8 cellular contexts compared by ENCODE assay signal in the genomic region with DNA sequence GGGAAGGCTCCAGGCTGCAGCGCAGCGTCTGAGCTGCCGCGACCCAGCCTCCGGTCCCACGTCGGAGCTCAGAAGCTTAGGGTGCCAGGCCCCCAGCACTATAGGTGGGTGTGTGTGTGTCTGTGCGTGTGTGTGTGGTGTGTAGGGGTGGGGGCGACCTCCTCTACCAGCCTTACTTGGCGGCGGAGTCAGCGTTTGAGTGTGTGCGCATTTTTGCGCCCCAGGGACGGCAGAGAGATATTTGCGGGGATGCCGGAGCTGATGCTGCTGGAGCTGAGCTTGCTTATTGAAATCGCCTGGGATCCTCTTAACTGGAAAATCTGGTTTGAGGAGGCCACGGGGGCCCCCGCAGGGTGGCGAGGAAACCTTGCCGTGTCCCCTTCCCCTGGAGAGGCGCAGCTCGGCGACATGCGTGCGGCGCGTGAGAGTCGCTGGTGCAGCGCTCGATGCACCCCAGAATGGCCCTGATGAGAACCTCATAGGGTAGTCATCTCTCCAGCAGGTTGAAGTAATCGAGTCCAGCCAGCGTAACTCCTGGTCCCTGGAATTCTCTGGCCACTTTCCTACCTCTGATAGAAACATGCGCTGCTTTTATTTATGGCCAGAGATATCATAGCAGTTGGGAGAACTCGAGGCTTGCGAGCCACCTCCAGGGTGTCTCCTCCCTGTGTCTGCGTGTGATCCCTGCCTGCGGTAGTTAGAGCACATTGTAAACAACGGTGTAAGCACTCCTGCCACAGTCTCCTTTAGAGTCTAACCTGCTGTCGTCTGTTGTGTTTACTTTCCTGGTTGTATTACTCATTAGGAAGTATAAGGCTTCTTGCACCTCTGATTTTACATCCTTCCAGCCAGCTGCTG. TPM values are rescaled to one million over a fixed set of nuclear protein-coding genes. Genes with fewer than 3 reads are reported as not detected.
DNase-seq lines count a peak whose midpoint lies in the region; ATAC-seq and TF ChIP-seq lines count a peak whose summit lies in the region.

No MANE protein-coding gene starts in this region.

- TF ChIP-seq CTCF in lower lobe of right lung (IDR thresholded peaks at IDR 0.05), result no peak

- H3K4me3 Mint-ChIP-seq in immature natural killer cell, result no peak overlapping the region

- peaks cover 7 to 51% (median 18%) of the 10 kb centered on the region in 6 donors for H3K9me3 Mint-ChIP-seq in immature natural killer cell

- no peaks in the 10 kb centered on the region for H3K9me3 ChIP-seq in lower lobe of right lung

- intact Hi-C loops in lower lobe of right lung (cut with DNase I), result no loop called here

- peaks cover 9% of the 10 kb centered on the region for H3K4me1 ChIP-seq in lower lobe of right lung

- peak in 1 of 2 donors; percentile 45 for ATAC-seq in lower lobe of right lung
- ATAC-seq in GM21528 (IDR thresholded peaks at IDR 0.05; ENCODE audit: low FRiP score, unreplicated experiment), result no peak
- no peak for ATAC-seq in HG03439 (IDR thresholded peaks at IDR 0.05; ENCODE audit: unreplicated experiment)

- no peaks in the 10 kb centered on the region for H3K36me3 ChIP-seq in lower lobe of right lung

- peak overlapping the region; percentile 58 for H3K4me3 ChIP-seq in lower lobe of right lung

- H3K27me3 Mint-ChIP-seq in immature natural killer cell (ENCODE audit: low read depth in 3 of 3), result peaks cover 5 to 12% (median 8%) of the 10 kb centered on the region in 3 donors

- no peak overlapping the region for H3K27ac ChIP-seq in lower lobe of right lung

- peaks cover 0 to 2% of the 10 kb centered on the region in 2 donors for H3K4me1 Mint-ChIP-seq in immature natural killer cell

- peaks cover 0 to 10% (median 3%) of the 10 kb centered on the region in 3 donors for H3K36me3 Mint-ChIP-seq in immature natural killer cell

- DNase-seq in NCI-H82 (lab: John Stamatoyannopoulos, UW) (peak; percentile 52), NCI-H82 treated with DMSO at 0.1 percent for 48 hours (lab: John Stamatoyannopoulos, UW; ENCODE audit: unreplicated experiment) (no peak), cerebellar cortex (ENCODE audit: low spot score) (peak; percentile 78), lower lobe of right lung (no peak), GF-D8 (lab: John Stamatoyannopoulos, UW) (no peak), immature natural killer cell (no peak)

- H3K27ac Mint-ChIP-seq in immature natural killer cell, result no peak overlapping the region

- peaks cover 39% of the 10 kb centered on the region for H3K27me3 ChIP-seq in lower lobe of right lung (ENCODE audit: low read depth)

RNA-seq across cellular contexts. Expression of gene ADGRL3, which starts 2.7 kb away (rescaled TPM):
- total RNA-seq in lower lobe of right lung, result 6.0 TPM
- polyA plus RNA-seq in immature natural killer cell, result not detected

Comparison
In these comparisons a context has a peak if more than half of its experiments do, and no peak if none do; other contexts are left out.
1. DNase-seq: peak in NCI-H82 (single experiment) and cerebellar cortex (single experiment); none in NCI-H82 treated with DMSO at 0.1 percent for 48 hours (single experiment), lower lobe of right lung (single experiment), GF-D8 (single experiment) and immature natural killer cell (0 of 3).